2 cellular contexts compared by ENCODE assay signal in genomic region chr15:76431936-76432335, GRCh38.
TF ChIP-seq lines count a peak whose summit lies in the region.

No MANE protein-coding gene starts in this region.

TF ChIP-seq in IMR-90, 13 proteins besides CTCF, POLR2A, EP300 and RAD21:
- no peak for TF ChIP-seq MAFK (IDR thresholded peaks at IDR 0.05; ENCODE audit: low read depth, low read length)
- no peak for TF ChIP-seq USF2 (IDR thresholded peaks at IDR 0.05; ENCODE audit: low read depth, low read length)
- no peak for TF ChIP-seq RFX5 (IDR thresholded peaks at IDR 0.05; ENCODE audit: low read depth, low read length)
- no peak for TF ChIP-seq MAZ (IDR thresholded peaks at IDR 0.05; ENCODE audit: borderline replicate concordance, low read depth, low read length)
- TF ChIP-seq RCOR1 (IDR thresholded peaks at IDR 0.05; ENCODE audit: insufficient replicate concordance, low read length): no peak
- TF ChIP-seq SMC3 (IDR thresholded peaks at IDR 0.05; ENCODE audit: low read depth, low read length): no peak
- TF ChIP-seq NFE2L2 (IDR thresholded peaks at IDR 0.05; ENCODE audit: low read depth, low read length): no peak
- TF ChIP-seq CHD1 (IDR thresholded peaks at IDR 0.05; ENCODE audit: low read depth, low read length): no peak
- no peak for TF ChIP-seq CEBPB (IDR thresholded peaks at IDR 0.05; ENCODE audit: low read depth, low read length)
- no peak for TF ChIP-seq FOS (IDR thresholded peaks at IDR 0.05; ENCODE audit: low read depth, low read length)
- no peak for TF ChIP-seq ELK1 (IDR thresholded peaks at IDR 0.05; ENCODE audit: borderline replicate concordance, low read depth, low read length)
- no peak for TF ChIP-seq BHLHE40 (IDR thresholded peaks at IDR 0.05; ENCODE audit: low read depth, low read length)
- TF ChIP-seq MXI1 (IDR thresholded peaks at IDR 0.05; ENCODE audit: borderline replicate concordance, low read depth, low read length): no peak

TF ChIP-seq in SK-N-SH, 30 proteins besides CTCF, POLR2A, EP300 and RAD21:
- no peak for TF ChIP-seq MAX (IDR thresholded peaks at IDR 0.05; ENCODE audit: low read depth)
- TF ChIP-seq IRF3 (IDR thresholded peaks at IDR 0.05; ENCODE audit: low read depth, low read length): no peak
